37 cellular contexts compared by ENCODE assay signal in the genomic region with DNA sequence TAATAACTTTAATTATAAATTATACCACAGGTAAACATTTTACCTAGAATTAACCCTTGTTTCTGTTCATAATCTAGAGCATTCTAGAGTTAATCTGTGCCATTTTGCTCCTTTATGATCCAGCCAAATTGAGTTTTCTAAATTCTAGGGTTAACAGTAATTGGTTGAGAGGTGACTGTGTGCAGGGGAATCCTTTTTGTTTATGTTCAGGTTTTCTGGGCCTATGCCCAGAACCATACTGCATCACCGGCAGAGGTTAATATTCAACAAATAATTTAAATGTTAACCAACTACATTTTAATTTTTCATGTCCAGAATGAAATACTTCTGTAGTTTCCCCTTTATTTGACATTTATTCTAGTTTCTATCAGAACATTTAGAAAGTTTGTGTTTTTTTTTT. TPM values are rescaled to one million over a fixed set of nuclear protein-coding genes. Genes with fewer than 3 reads are reported as not detected.
DNase-seq lines count a peak whose midpoint lies in the region; ATAC-seq, FAIRE-seq and TF ChIP-seq lines count a peak whose summit lies in the region.
"Had no signal": no experiment of that assay in that cellular context is flagged by ENCODE, and none has a peak within 500 bp of the region (broad histone marks: within the 10 kb centered on the region; RNA-seq: fewer than 3 reads in every experiment).

No MANE protein-coding gene starts in this region.

- ATAC-seq in GM18511 (IDR thresholded peaks at IDR 0.05; ENCODE audit: unreplicated experiment), result no peak
- ATAC-seq: esophagus mucosa; K562; mucosa of descending colon; natural killer cell treated with Interleukin-12 subunit alpha and Interleukin-12 subunit beta and Interleukin-15 and Interleukin-18, amount 100 ng/mL, for 72 hours had no signal

- H2AFZ ChIP-seq in ACC112 (ENCODE audit: low read length, unreplicated experiment) (peak overlapping the region; percentile 10), astrocyte (ENCODE audit: low read depth, low read length) (no peak overlapping the region)

- no peak overlapping the region for H3K9ac ChIP-seq in astrocyte (ENCODE audit: low read length)

- peak; percentile 13 for FAIRE-seq in G401.6 (lab: Jason Lieb, UNC)
- no peak for FAIRE-seq in astrocyte (lab: Jason Lieb, UNC)
- FAIRE-seq: GM12891, H1, K562 had no signal

- DNase-seq in astrocyte (ENCODE audit: low read depth) (peak; percentile 45), fibroblast of villous mesenchyme (ENCODE audit: low read depth) (peak; percentile 16), GDM1 (lab: John Stamatoyannopoulos, UW) (no peak), cerebellum (ENCODE audit: low spot score) (no peak)
- no peak for DNase-seq in activated CD4-positive, alpha-beta T cell treated with anti-CD3 and anti-CD28 coated beads, Interleukin-2, amount 50 U/mL, for 4 hours
- DNase-seq: activated CD4-positive, alpha-beta T cell treated with anti-CD3 and anti-CD28 coated beads, Interleukin-2, amount 50 U/mL, for 48 hours; activated CD4-positive, CD25-positive, alpha-beta regulatory T cell; activated CD8-positive, alpha-beta memory T cell treated with anti-CD3 and anti-CD28 coated beads, Interleukin-2, amount 50 U/mL, for 4 hours; activated naive CD4-positive, alpha-beta T cell treated with anti-CD3 and anti-CD28 coated beads for 36 hours; amygdala; C1 segment of cervical spinal cord; caudate nucleus; COR-L47; DND-41; endodermal cell; glutamatergic neuron; MG63; mucosa of descending colon; NCI-H2029 treated with DMSO at 0.1 percent for 48 hours; NCI-H2227 treated with DMSO at 0.1 percent for 48 hours; NCI-H69; stimulated activated CD4-positive, alpha-beta T cell treated with anti-CD3 and anti-CD28 coated beads, Interleukin-2, amount 100 ng/mL, for 24 hours; stomach; T-helper 1 cell; tibial artery had no signal

- H3K27me3 ChIP-seq in ACC112 (ENCODE audit: insufficient read depth, low read length) (no peaks in the 10 kb centered on the region), astrocyte (ENCODE audit: insufficient read depth, low read length) (no peaks in the 10 kb centered on the region)
- H3K27me3 ChIP-seq: MG63, stomach, tibial artery had no signal

- H3K4me1 ChIP-seq in ACC112 (ENCODE audit: control insufficient read depth, insufficient read depth, low read length, unreplicated experiment) (peaks cover 4% of the 10 kb centered on the region), astrocyte (ENCODE audit: insufficient read depth, low read length) (no peaks in the 10 kb centered on the region)
- H3K4me1 ChIP-seq: stomach, tibial artery had no signal

- TF ChIP-seq CTCF in astrocyte (IDR thresholded peaks at IDR 0.05; ENCODE audit: insufficient read depth, low read depth, low read length), result no peak
- TF ChIP-seq CTCF in fibroblast of villous mesenchyme (IDR thresholded peaks at IDR 0.05; ENCODE audit: insufficient read depth, low read depth, low read length), result no peak

- no peak overlapping the region for H3K4me3 Mint-ChIP-seq in astrocyte (ENCODE audit: unreplicated experiment)
- H3K4me3 Mint-ChIP-seq: activated naive CD4-positive, alpha-beta T cell treated with anti-CD3 and anti-CD28 coated beads for 36 hours; activated T-helper 1 cell treated with anti-CD3 and anti-CD28 coated beads, Interleukin-12 subunit alpha, Interleukin-12 subunit beta, Interleukin-2, Interleukin-4 antibody, amounts not matched to agents 30 ng/mL and 10 ng/mL and 1 ng/mL, durations not matched to agents 14 hours and 24 hours and 36 hours; dendritic cell treated with granulocyte-macrophage colony-stimulating factor and Interleukin-4, amounts not matched to agents 40 ng/mL and 50 ng/mL, for 4 days; endodermal cell; natural killer cell treated with Interleukin-12 subunit alpha and Interleukin-12 subunit beta and Interleukin-15 and Interleukin-18, amount 100 ng/mL, for 72 hours had no signal

- no peaks in the 10 kb centered on the region for H3K27me3 Mint-ChIP-seq in astrocyte (ENCODE audit: low read depth, unreplicated experiment)
- H3K27me3 Mint-ChIP-seq: dendritic cell treated with granulocyte-macrophage colony-stimulating factor and Interleukin-4, amounts not matched to agents 40 ng/mL and 50 ng/mL, for 4 days; natural killer cell treated with Interleukin-12 subunit alpha and Interleukin-12 subunit beta and Interleukin-15 and Interleukin-18, amount 100 ng/mL, for 72 hours had no signal

- H3K4me3 ChIP-seq in ACC112 (ENCODE audit: low read depth, low read length), result no peak overlapping the region
- H3K4me3 ChIP-seq in astrocyte (ENCODE audit: insufficient read depth, low read depth, low read length), result no peak overlapping the region
- no peak overlapping the region for H3K4me3 ChIP-seq in fibroblast of villous mesenchyme (ENCODE audit: low read depth, low read length)
- H3K4me3 ChIP-seq: K562, lung, MG63, mucosa of descending colon, smooth muscle cell, stomach, tibial artery had no signal

- peaks cover 9% of the 10 kb centered on the region for H3K9me3 Mint-ChIP-seq in astrocyte (ENCODE audit: unreplicated experiment)

- H3K36me3 ChIP-seq in ACC112 (ENCODE audit: insufficient read depth, low read length) (peaks cover 10% of the 10 kb centered on the region; the same call in 1 of the 2 replicates), astrocyte (ENCODE audit: insufficient read depth, low read length) (peaks cover 3% of the 10 kb centered on the region)
- H3K36me3 ChIP-seq: MG63 had no signal

- H3K79me2 ChIP-seq in ACC112 (ENCODE audit: control insufficient read depth, insufficient read depth, low read length, unreplicated experiment), result no peaks in the 10 kb centered on the region
- no peaks in the 10 kb centered on the region for H3K79me2 ChIP-seq in astrocyte (ENCODE audit: insufficient read depth, low read length)

- H3K9me3 ChIP-seq in astrocyte (ENCODE audit: insufficient read depth, low read depth, low read length), result no peaks in the 10 kb centered on the region

- H3K4me2 ChIP-seq in astrocyte (ENCODE audit: low read length), result peak overlapping the region; percentile 12
- H3K4me2 ChIP-seq: smooth muscle cell had no signal

- no peak overlapping the region for H3K27ac ChIP-seq in ACC112 (ENCODE audit: low read depth, low read length)
- no peak overlapping the region for H3K27ac ChIP-seq in astrocyte (ENCODE audit: low read depth, low read length)
- H3K27ac ChIP-seq: stomach, tibial artery had no signal

- peaks cover 20% of the 10 kb centered on the region for H3K36me3 Mint-ChIP-seq in astrocyte (ENCODE audit: low read depth, unreplicated experiment)

- no peak overlapping the region for H3K27ac Mint-ChIP-seq in astrocyte (ENCODE audit: unreplicated experiment)
- H3K27ac Mint-ChIP-seq: activated naive CD4-positive, alpha-beta T cell treated with anti-CD3 and anti-CD28 coated beads for 36 hours; activated T-helper 1 cell treated with anti-CD3 and anti-CD28 coated beads, Interleukin-12 subunit alpha, Interleukin-12 subunit beta, Interleukin-2, Interleukin-4 antibody, amounts not matched to agents 30 ng/mL and 10 ng/mL and 1 ng/mL, durations not matched to agents 14 hours and 24 hours and 36 hours; dendritic cell treated with granulocyte-macrophage colony-stimulating factor and Interleukin-4, amounts not matched to agents 40 ng/mL and 50 ng/mL, for 4 days; endodermal cell; natural killer cell treated with Interleukin-12 subunit alpha and Interleukin-12 subunit beta and Interleukin-15 and Interleukin-18, amount 100 ng/mL, for 72 hours had no signal

- H3K4me1 Mint-ChIP-seq in astrocyte (ENCODE audit: low read depth, unreplicated experiment), result peaks cover 4% of the 10 kb centered on the region

- H4K20me1 ChIP-seq in astrocyte (ENCODE audit: insufficient read depth, low read length), result no peaks in the 10 kb centered on the region

RNA-seq across cellular contexts. Expression of a gene that starts 32.3 kb away (rescaled TPM):
- total RNA-seq in astrocyte (3.6 and 5.3 TPM in 2 replicates), fibroblast of villous mesenchyme (5.6 and 5.8 TPM in 2 replicates), cerebellum (21.7 TPM)

RNA-seq across cellular contexts. Expression of a gene that starts 32.9 kb away (rescaled TPM):
- total RNA-seq in astrocyte (53.5 and 60.6 TPM in 2 replicates), fibroblast of villous mesenchyme (22.5 and 38.0 TPM in 2 replicates), cerebellum (22.9 TPM)

Comparison
In these comparisons a context has a peak if more than half of its experiments do, and no peak if none do; other contexts are left out.
1. DNase-seq: peak in astrocyte (single experiment) and fibroblast of villous mesenchyme (single experiment); none in activated CD4-positive, alpha-beta T cell treated with anti-CD3 and anti-CD28 coated beads, Interleukin-2, amount 50 U/mL, for 4 hours (0 of 2), GDM1 (single experiment) and cerebellum (single experiment).